ENCODE assay signal across 9 cellular contexts in the genomic region with DNA sequence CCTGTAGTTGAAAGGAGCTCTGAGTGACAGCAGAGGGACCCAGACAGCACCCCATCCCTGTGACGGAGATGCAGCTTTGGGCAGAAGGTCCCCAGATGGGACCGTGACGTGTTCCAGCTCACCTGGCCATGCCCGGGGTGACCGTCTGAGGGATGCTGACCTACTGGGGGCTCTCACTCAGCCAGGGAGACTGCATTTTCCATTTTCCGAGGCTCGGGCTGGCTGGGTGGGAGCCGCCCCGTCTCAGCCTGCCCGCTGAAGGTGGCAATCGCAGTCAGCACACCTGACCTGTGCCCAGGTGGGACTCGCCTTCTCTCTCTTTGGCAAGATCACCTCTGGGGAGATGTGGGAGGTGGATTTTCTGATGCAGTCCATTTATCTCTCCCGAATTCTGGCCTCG.
"Had no signal": no experiment of that assay in that cellular context is flagged by ENCODE, and none has a peak within 500 bp of the region (broad histone marks: within the 10 kb centered on the region; RNA-seq: fewer than 3 reads in every experiment).

No MANE protein-coding gene starts in this region.

- H3K36me3 ChIP-seq: HAP-1 had no signal

- H3K4me2 ChIP-seq: GM23338 had no signal

- H2AFZ ChIP-seq: GM23248, GM23338 had no signal

- ATAC-seq: GM23338, HCT116 had no signal

- H3K9me3 ChIP-seq: HAP-1 had no signal

- DNase-seq: GM23248, GOT3, H7, H9, HCEC 1CT, HFFc6 had no signal

- H3K4me3 ChIP-seq: GM23248, GM23338, HAP-1 had no signal

- H3K27ac ChIP-seq: GM23248 had no signal

- H3K4me1 ChIP-seq: HAP-1 had no signal

- H3K9ac ChIP-seq: GM23248 had no signal
